ENCODE assay signal across 27 cellular contexts in the genomic region with DNA sequence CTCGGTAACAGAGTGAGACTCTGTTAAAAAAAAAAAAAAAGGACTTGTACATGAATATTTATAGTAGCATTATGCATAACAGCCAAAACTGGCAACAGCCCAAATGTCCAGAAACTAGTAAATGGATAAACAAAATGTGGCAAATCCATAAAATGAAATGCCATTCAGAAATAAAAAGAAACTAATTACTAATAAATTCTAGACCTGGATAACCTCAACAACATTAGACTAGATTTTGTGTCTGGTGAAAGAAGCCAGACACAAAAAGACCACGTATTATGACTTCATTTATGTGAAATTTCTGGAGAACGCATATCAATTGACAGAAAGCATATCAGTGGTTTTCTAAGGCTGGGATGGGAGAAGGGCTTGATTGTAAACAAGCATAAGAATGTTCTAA.
"Had no signal": no experiment of that assay in that cellular context is flagged by ENCODE, and none has a peak within 500 bp of the region (broad histone marks: within the 10 kb centered on the region; RNA-seq: fewer than 3 reads in every experiment).

No MANE protein-coding gene starts in this region.

- H3K36me3 ChIP-seq: neural progenitor cell, ovary, right lobe of liver, sigmoid colon, suprapubic skin, tibial artery, transverse colon, upper lobe of right lung, uterus had no signal

- H3K9me3 ChIP-seq: ovary, psoas muscle, right lobe of liver, sigmoid colon, suprapubic skin, testis, tibial artery, transverse colon, upper lobe of right lung, uterus had no signal

- DNase-seq: natural killer cell; occipital lobe; ovary; posterior cingulate gyrus; psoas muscle; right cardiac atrium; right lobe of liver; sigmoid colon; small intestine; stimulated activated CD4-positive, alpha-beta T cell treated with anti-CD3 and anti-CD28 coated beads, Interleukin-15, amount 100 ng/mL, for 24 hours; stimulated activated CD4-positive, alpha-beta T cell treated with anti-CD3 and anti-CD28 coated beads, Interleukin-2, amount 100 ng/mL, for 24 hours; stimulated activated CD4-positive, alpha-beta T cell treated with anti-CD3 and anti-CD28 coated beads, Interleukin-2, amount 100 ng/mL, for 48 hours; stimulated activated CD4-positive, alpha-beta T cell treated with anti-CD3 and anti-CD28 coated beads, Interleukin-4, amount 100 ng/mL, for 4 hours; stimulated activated CD8-positive, alpha-beta memory T cell treated with anti-CD3 and anti-CD28 coated beads, Interleukin-4, amount 100 ng/mL, for 48 hours; stimulated activated naive CD4-positive, alpha-beta T cell; stimulated activated naive CD8-positive, alpha-beta T cell treated with anti-CD3 and anti-CD28 coated beads, Interleukin-15, amount 100 ng/mL, for 72 hours; stimulated activated naive CD8-positive, alpha-beta T cell treated with anti-CD3 and anti-CD28 coated beads, Interleukin-15, Interleukin-2, amounts not matched to agents 100 U/mL and 50 U/mL, for 24 hours; substantia nigra; testis; tibial artery; transverse colon; upper lobe of right lung; uterus had no signal

- FAIRE-seq: small intestine had no signal

- ATAC-seq: natural killer cell; psoas muscle; right cardiac atrium; right lobe of liver; stimulated activated memory B cell treated with anti-CD40 and anti-IgM and Interleukin-4, amounts not matched to agents 10 μg/mL and 1 μg/mL and 100 μg/mL, for 72 hours; stimulated activated naive CD8-positive, alpha-beta T cell treated with anti-CD3 and anti-CD28 coated beads, Interleukin-15, amount 100 ng/mL, for 72 hours; stimulated activated naive CD8-positive, alpha-beta T cell treated with anti-CD3 and anti-CD28 coated beads, Interleukin-15, Interleukin-2, amounts not matched to agents 100 U/mL and 50 U/mL, for 24 hours; upper lobe of right lung had no signal

- H3K27me3 ChIP-seq: neural progenitor cell, ovary, right lobe of liver, sigmoid colon, suprapubic skin, testis, tibial artery, transverse colon, upper lobe of right lung, uterus had no signal

- H3K4me3 ChIP-seq: neural progenitor cell, ovary, psoas muscle, right lobe of liver, sigmoid colon, suprapubic skin, testis, tibial artery, transverse colon, upper lobe of right lung, uterus had no signal

- H3K27ac ChIP-seq: neural progenitor cell, ovary, parathyroid adenoma, psoas muscle, right lobe of liver, suprapubic skin, testis, tibial artery, transverse colon, upper lobe of right lung, uterus had no signal

- H3K4me1 ChIP-seq: neural progenitor cell, parathyroid adenoma, psoas muscle, right lobe of liver, suprapubic skin, testis, tibial artery, upper lobe of right lung, uterus had no signal
